ENCODE assay signal across 9 cellular contexts in the genomic region with DNA sequence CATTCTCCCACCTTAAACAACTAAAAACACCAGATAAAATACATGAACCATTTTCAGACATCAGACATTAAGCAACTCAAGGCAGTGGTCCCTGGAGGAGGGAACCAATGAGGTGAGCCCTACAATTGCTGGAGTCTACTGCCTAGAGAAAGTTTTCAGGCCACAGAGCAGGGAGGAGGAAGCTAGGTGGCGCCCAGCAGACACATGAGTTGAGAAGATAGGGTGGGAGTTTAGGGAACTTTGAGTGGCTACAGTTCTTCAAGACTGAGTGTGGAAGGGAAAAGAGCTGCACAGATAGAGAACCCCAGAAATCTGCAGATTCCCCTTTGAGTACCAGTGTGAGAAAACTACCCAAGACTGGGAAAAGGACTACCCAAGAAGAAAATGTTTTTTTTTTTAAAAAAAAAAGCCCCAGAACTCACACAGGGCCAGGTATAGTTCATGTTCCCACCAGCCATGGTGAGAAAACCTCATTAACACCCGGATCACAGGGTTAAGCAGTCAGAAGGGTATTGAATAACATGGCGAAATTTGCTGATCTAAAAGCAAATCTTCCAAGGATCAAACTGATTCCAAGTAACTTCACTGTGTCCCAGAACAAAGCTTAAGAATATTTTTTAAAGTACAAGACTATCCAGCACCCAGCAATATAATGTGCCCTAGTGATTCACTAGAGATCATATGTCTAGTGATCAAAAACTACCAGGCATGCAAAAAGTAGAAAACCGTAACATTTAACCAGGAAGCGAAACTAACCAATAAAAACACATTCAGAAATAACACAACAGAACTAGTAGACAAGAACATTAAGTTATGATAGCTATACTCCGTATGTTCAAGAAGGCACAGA. TPM values are rescaled to one million over a fixed set of nuclear protein-coding genes. Genes with fewer than 3 reads are reported as not detected.
DNase-seq lines count a peak whose midpoint lies in the region; ATAC-seq and TF ChIP-seq lines count a peak whose summit lies in the region.
"Had no signal": no experiment of that assay in that cellular context is flagged by ENCODE, and none has a peak within 500 bp of the region (broad histone marks: within the 10 kb centered on the region; RNA-seq: fewer than 3 reads in every experiment).

No MANE protein-coding gene starts in this region.

- H3K4me1 Mint-ChIP-seq in WTC11 = peaks cover 12% of the 10 kb centered on the region

- peaks cover 22% of the 10 kb centered on the region for H3K4me1 ChIP-seq in left ventricle myocardium inferior
- H3K4me1 ChIP-seq in heart right ventricle = peaks cover 0 to 12% (median 0%) of the 10 kb centered on the region in 9 donors
- peaks cover 23% of the 10 kb centered on the region for H3K4me1 ChIP-seq in testis

- TF ChIP-seq CTCF in left ventricle myocardium inferior (IDR thresholded peaks at IDR 0.05; ENCODE audit: borderline replicate concordance) (peak; percentile 8), heart right ventricle (IDR thresholded peaks at IDR 0.05) (peak in 2 of 9 donors; percentile 15 to 18), WTC11 (IDR thresholded peaks at IDR 0.05) (no peak), testis (IDR thresholded peaks at IDR 0.05) (peak in 1 of 3 experiments; percentile 13)

- no peak overlapping the region for H3K4me3 Mint-ChIP-seq in WTC11

- no peak overlapping the region for H3K27ac ChIP-seq in left ventricle myocardium inferior (replicated peaks)
- peak overlapping the region in 1 of 10 donors; percentile 2 for H3K27ac ChIP-seq in heart right ventricle
- H3K27ac ChIP-seq in testis = peak overlapping the region in 1 of 2 donors; percentile 21
- H3K27ac ChIP-seq: pancreas had no signal

- peak overlapping the region; percentile 37 for H3K27ac Mint-ChIP-seq in WTC11

- H3K27me3 Mint-ChIP-seq in WTC11 (ENCODE audit: low read depth) = no peaks in the 10 kb centered on the region

- H3K27me3 ChIP-seq in left ventricle myocardium inferior (ENCODE audit: low read depth) (no peaks in the 10 kb centered on the region), heart right ventricle (no peaks in the 10 kb centered on the region), testis (no peaks in the 10 kb centered on the region)
- H3K27me3 ChIP-seq: pancreas had no signal

- DNase-seq in left ventricle myocardium inferior = no peak
- no peak for DNase-seq in heart right ventricle
- DNase-seq in WTC11 (ENCODE audit: low spot score) = peak; percentile 26
- peak; percentile 67 for DNase-seq in testis
- DNase-seq in DMS114 treated with DMSO at 0.1 percent for 48 hours (lab: John Stamatoyannopoulos, UW; ENCODE audit: unreplicated experiment) = no peak
- DNase-seq in AG20443 (ENCODE audit: low spot score) = no peak
- DNase-seq: pancreas had no signal

- peaks cover 44% of the 10 kb centered on the region for H3K36me3 Mint-ChIP-seq in WTC11

- H3K9me3 Mint-ChIP-seq in WTC11 = peaks cover 19% of the 10 kb centered on the region

- POLR2A ChIA-PET in WTC11 (lab: Charles Lee) = no interaction called here

- peaks cover 51% of the 10 kb centered on the region for H3K36me3 ChIP-seq in left ventricle myocardium inferior
- H3K36me3 ChIP-seq in heart right ventricle = peaks cover 0 to 82% (median 15%) of the 10 kb centered on the region in 9 donors
- no peaks in the 10 kb centered on the region for H3K36me3 ChIP-seq in testis (ENCODE audit: low read depth, missing control alignments)

- CTCF ChIA-PET in WTC11 (lab: Charles Lee) = interaction anchor here (0.6 to 1.4 kb wide), 11 partner anchors 10 to 437 kb away, joined by 3 to 15 read pairs (median 3); a partner anchor contains a TSS

- WGBS in heart right ventricle, 2 donors = 86 to 87% methylated on average over 6 of the region's 6 CpGs
- 74 to 88% methylated on average over 6 of the region's 6 CpGs for WGBS in testis, 2 donors

- TF ChIP-seq POLR2A in testis (IDR thresholded peaks at IDR 0.05) = no peak

- H3K4me3 ChIP-seq in left ventricle myocardium inferior = no peak overlapping the region
- no peak overlapping the region for H3K4me3 ChIP-seq in heart right ventricle
- H3K4me3 ChIP-seq in testis = no peak overlapping the region
- H3K4me3 ChIP-seq: pancreas had no signal

- H3K9me3 ChIP-seq in left ventricle myocardium inferior (replicated peaks) (no peaks in the 10 kb centered on the region), heart right ventricle (no peaks in the 10 kb centered on the region), testis (no peaks in the 10 kb centered on the region)
- H3K9me3 ChIP-seq: pancreas had no signal

- ATAC-seq in heart right ventricle = no peak
- ATAC-seq in HG03060 (IDR thresholded peaks at IDR 0.05; ENCODE audit: low read depth, unreplicated experiment) = peak; percentile 79
- ATAC-seq in WTC11 = peak; percentile 88
- no peak for ATAC-seq in HG03196 (IDR thresholded peaks at IDR 0.05; ENCODE audit: unreplicated experiment)

- intact Hi-C loops in left ventricle myocardium inferior (cut with micrococcal nuclease) (no loop called here), heart right ventricle (cut with DNase I) (loop anchor here in 1 of 10 donors (5.0 kb wide), 1 partner anchor 304 kb away; no protein-coding TSS in a partner anchor), testis (cut with DNase I; ENCODE audit: low total_unique reads) (no loop called here)

TF ChIP-seq in WTC11, 78 proteins besides CTCF, POLR2A, EP300 and RAD21 (continues in another document):
- TF ChIP-seq SOX15 (CRISPR knock-in tag; IDR thresholded peaks at IDR 0.05) (no peak), ZNF396 (CRISPR knock-in tag; IDR thresholded peaks at IDR 0.05; ENCODE audit: borderline replicate concordance) (no peak), EMX1 (CRISPR knock-in tag; IDR thresholded peaks at IDR 0.05) (no peak), KAT7 (CRISPR knock-in tag; IDR thresholded peaks at IDR 0.05; ENCODE audit: borderline replicate concordance) (no peak), GRHL2 (CRISPR knock-in tag; IDR thresholded peaks at IDR 0.05; ENCODE audit: insufficient replicate concordance, severe bottlenecking) (no peak), ZNF121 (CRISPR knock-in tag; IDR thresholded peaks at IDR 0.05) (no peak)
- TF ChIP-seq, protein P1, sequence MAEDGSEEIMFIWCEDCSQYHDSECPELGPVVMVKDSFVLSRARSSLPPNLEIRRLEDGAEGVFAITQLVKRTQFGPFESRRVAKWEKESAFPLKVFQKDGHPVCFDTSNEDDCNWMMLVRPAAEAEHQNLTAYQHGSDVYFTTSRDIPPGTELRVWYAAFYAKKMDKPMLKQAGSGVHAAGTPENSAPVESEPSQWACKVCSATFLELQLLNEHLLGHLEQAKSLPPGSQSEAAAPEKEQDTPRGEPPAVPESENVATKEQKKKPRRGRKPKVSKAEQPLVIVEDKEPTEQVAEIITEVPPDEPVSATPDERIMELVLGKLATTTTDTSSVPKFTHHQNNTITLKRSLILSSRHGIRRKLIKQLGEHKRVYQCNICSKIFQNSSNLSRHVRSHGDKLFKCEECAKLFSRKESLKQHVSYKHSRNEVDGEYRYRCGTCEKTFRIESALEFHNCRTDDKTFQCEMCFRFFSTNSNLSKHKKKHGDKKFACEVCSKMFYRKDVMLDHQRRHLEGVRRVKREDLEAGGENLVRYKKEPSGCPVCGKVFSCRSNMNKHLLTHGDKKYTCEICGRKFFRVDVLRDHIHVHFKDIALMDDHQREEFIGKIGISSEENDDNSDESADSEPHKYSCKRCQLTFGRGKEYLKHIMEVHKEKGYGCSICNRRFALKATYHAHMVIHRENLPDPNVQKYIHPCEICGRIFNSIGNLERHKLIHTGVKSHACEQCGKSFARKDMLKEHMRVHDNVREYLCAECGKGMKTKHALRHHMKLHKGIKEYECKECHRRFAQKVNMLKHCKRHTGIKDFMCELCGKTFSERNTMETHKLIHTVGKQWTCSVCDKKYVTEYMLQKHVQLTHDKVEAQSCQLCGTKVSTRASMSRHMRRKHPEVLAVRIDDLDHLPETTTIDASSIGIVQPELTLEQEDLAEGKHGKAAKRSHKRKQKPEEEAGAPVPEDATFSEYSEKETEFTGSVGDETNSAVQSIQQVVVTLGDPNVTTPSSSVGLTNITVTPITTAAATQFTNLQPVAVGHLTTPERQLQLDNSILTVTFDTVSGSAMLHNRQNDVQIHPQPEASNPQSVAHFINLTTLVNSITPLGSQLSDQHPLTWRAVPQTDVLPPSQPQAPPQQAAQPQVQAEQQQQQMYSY (CRISPR knock-in tag; IDR thresholded peaks at IDR 0.05) = no peak
- TF ChIP-seq, protein P2, sequence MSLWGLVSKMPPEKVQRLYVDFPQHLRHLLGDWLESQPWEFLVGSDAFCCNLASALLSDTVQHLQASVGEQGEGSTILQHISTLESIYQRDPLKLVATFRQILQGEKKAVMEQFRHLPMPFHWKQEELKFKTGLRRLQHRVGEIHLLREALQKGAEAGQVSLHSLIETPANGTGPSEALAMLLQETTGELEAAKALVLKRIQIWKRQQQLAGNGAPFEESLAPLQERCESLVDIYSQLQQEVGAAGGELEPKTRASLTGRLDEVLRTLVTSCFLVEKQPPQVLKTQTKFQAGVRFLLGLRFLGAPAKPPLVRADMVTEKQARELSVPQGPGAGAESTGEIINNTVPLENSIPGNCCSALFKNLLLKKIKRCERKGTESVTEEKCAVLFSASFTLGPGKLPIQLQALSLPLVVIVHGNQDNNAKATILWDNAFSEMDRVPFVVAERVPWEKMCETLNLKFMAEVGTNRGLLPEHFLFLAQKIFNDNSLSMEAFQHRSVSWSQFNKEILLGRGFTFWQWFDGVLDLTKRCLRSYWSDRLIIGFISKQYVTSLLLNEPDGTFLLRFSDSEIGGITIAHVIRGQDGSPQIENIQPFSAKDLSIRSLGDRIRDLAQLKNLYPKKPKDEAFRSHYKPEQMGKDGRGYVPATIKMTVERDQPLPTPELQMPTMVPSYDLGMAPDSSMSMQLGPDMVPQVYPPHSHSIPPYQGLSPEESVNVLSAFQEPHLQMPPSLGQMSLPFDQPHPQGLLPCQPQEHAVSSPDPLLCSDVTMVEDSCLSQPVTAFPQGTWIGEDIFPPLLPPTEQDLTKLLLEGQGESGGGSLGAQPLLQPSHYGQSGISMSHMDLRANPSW (CRISPR knock-in tag; conservative IDR thresholded peaks at IDR 0.05; ENCODE audit: low read depth) = no peak

RNA-seq across cellular contexts. Expression of a gene that starts 12.0 kb away (rescaled TPM):
- total RNA-seq in left ventricle myocardium inferior (63.2 TPM), heart right ventricle (10 to 100 TPM; 47.3 to 75.3 (median 66.2) TPM), WTC11 (2021) (51.6 to 60.5 TPM (median 51.9 TPM) in 3 replicates), testis (100 to 1,000 TPM; 188 to 201 TPM)
- polyA plus RNA-seq in heart right ventricle (10 to 100 TPM; 13.8 to 35.8 TPM), testis (ENCODE audit: insufficient read depth, low read depth, low replicate concordance) (144 TPM)

RNA-seq across cellular contexts. Expression of a gene that starts 55.3 kb away (rescaled TPM):
- 718 TPM for total RNA-seq in left ventricle myocardium inferior
- 1,000 to 10,000 TPM in 1 of 10 donors, 100 to 1,000 TPM in 9; 545 to 1,002 (median 844) TPM for total RNA-seq in heart right ventricle
- 100 to 1,000 TPM; 425 to 837 TPM for polyA plus RNA-seq in heart right ventricle
- 120 to 137 TPM (median 124 TPM) in 3 replicates for total RNA-seq in WTC11 (2021)
- 100 to 1,000 TPM; 209 to 278 TPM for total RNA-seq in testis
- polyA plus RNA-seq in testis (ENCODE audit: insufficient read depth, low read depth, low replicate concordance) = 190 TPM

Comparison
In these comparisons a context has a peak if more than half of its experiments do, and no peak if none do; other contexts are left out.
1. DNase-seq: peak in WTC11 (single experiment) and testis (single experiment); none in left ventricle myocardium inferior (single experiment), heart right ventricle (0 of 2), DMS114 treated with DMSO at 0.1 percent for 48 hours (single experiment) and AG20443 (single experiment).
2. ATAC-seq: peak in HG03060 (single experiment) and WTC11 (single experiment); none in heart right ventricle (0 of 8) and HG03196 (single experiment).